ENCODE assay signal across 22 cellular contexts in the genomic region with DNA sequence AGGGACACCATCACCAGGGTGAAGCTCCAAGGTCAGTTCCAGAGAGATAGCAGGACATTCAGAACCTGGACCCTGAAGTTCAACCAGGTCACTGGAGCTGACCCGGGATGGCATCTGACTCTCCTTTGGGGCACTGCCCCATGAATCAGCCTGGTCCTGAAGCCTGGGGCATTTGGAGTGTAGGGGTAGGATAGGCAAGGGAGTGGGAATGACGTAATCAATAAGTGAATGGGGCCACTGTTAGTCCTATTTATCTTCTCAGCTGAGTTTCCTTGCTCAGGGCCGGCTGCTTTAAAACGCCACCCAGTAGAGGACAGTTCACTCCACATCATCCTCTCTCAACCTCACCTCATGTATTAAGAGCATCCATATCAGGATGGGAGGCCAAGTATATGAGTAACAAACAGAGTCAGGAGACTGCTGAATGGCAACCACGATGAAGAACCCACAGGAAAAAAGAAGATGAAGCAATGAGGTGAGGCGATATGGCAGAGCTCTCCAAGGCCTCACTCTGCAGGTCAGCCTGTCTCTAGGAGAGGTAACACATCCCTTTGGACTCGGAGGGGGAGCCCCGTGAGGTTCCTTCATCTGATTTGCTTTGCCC. TPM values are rescaled to one million over a fixed set of nuclear protein-coding genes. Genes with fewer than 3 reads are reported as not detected.
DNase-seq lines count a peak whose midpoint lies in the region; ATAC-seq and TF ChIP-seq lines count a peak whose summit lies in the region.
"Had no signal": no experiment of that assay in that cellular context is flagged by ENCODE, and none has a peak within 500 bp of the region (broad histone marks: within the 10 kb centered on the region; RNA-seq: fewer than 3 reads in every experiment).

No MANE protein-coding gene starts in this region.

- no peak for TF ChIP-seq CTCF in HL-60 (IDR thresholded peaks at IDR 0.05; ENCODE audit: insufficient read depth, low read length)

- H3K27ac ChIP-seq in HL-60 (replicated peaks), result peak overlapping the region; percentile 42
- H3K27ac ChIP-seq: C4-2B, SK-N-MC had no signal

- no peaks in the 10 kb centered on the region for H3K36me3 Mint-ChIP-seq in T-helper 1 cell treated with Interleukin-12 subunit alpha and Interleukin-12 subunit beta and Interleukin-4 antibody, amounts not matched to agents 30 μg/mL and 1 μg/mL, for 36 hours (ENCODE audit: low read depth)

- no peaks in the 10 kb centered on the region for H3K27me3 Mint-ChIP-seq in T-helper 1 cell treated with Interleukin-12 subunit alpha and Interleukin-12 subunit beta and Interleukin-4 antibody, amounts not matched to agents 30 μg/mL and 1 μg/mL, for 36 hours (ENCODE audit: low read depth)

- peak overlapping the region; percentile 26 for H3K27ac Mint-ChIP-seq in T-helper 1 cell treated with Interleukin-12 subunit alpha and Interleukin-12 subunit beta and Interleukin-4 antibody, amounts not matched to agents 30 μg/mL and 1 μg/mL, for 36 hours

- in situ Hi-C loops in SK-MEL-5 (cut with HindIII; ENCODE audit: low pct_unique_long_range_greater_than_20kb, low sequenced_read_pairs), result no loop called here

- H3K27me3 ChIP-seq in HL-60 (ENCODE audit: insufficient read depth, poor library complexity, severe bottlenecking), result no peaks in the 10 kb centered on the region

- no peak overlapping the region for H3K4me3 ChIP-seq in HL-60 (replicated peaks; ENCODE audit: insufficient read depth, low read length)
- H3K4me3 ChIP-seq: SK-N-MC had no signal

- H3K4me1 Mint-ChIP-seq in T-helper 1 cell treated with Interleukin-12 subunit alpha and Interleukin-12 subunit beta and Interleukin-4 antibody, amounts not matched to agents 30 μg/mL and 1 μg/mL, for 36 hours (ENCODE audit: low read depth), result peaks cover 50% of the 10 kb centered on the region

- H3K9me3 Mint-ChIP-seq in T-helper 1 cell treated with Interleukin-12 subunit alpha and Interleukin-12 subunit beta and Interleukin-4 antibody, amounts not matched to agents 30 μg/mL and 1 μg/mL, for 36 hours, result no peaks in the 10 kb centered on the region
- H3K9me3 Mint-ChIP-seq: HFFc6 had no signal

- no peak for ATAC-seq in GM18498 (IDR thresholded peaks at IDR 0.05; ENCODE audit: unreplicated experiment)
- ATAC-seq in HG02870 (IDR thresholded peaks at IDR 0.05; ENCODE audit: unreplicated experiment), result no peak

- no peak overlapping the region for H3K4me3 Mint-ChIP-seq in T-helper 1 cell treated with Interleukin-12 subunit alpha and Interleukin-12 subunit beta and Interleukin-4 antibody, amounts not matched to agents 30 μg/mL and 1 μg/mL, for 36 hours
- H3K4me3 Mint-ChIP-seq: HFFc6 had no signal

- DNase-seq in T-helper 1 cell, result no peak
- DNase-seq in HL-60 (ENCODE audit: low read depth in 1 of 2, low spot score in 1 of 2), result peak in 1 of 2 experiments; percentile 26
- peak; percentile 40 for DNase-seq in SK-MEL-5 (ENCODE audit: low read depth, low spot score)
- peak; percentile 30 for DNase-seq in iris pigment epithelial cell (ENCODE audit: low read depth)
- DNase-seq in NCI-H345 (lab: John Stamatoyannopoulos, UW), result no peak
- DNase-seq: 8988T; HFFc6; Karpas-422; NCI-H1048; NCI-H1694; NCI-H2107; NCI-H69; NK-92 treated with Interleukin-12 subunit alpha and Interleukin-12 subunit beta, amount 100 ng/mL, for 24 hours; OCI-M1; RPMI8226 had no signal

RNA-seq across cellular contexts. Expression of a gene that starts 1.8 kb away (rescaled TPM):
- total RNA-seq in SK-MEL-5 (2014; rRNA removed; shearing (Covaris generic)), result not detected in 2 replicates
- not detected in 2 replicates for polyA plus RNA-seq in SK-MEL-5 (2015; cell fraction: cytosol; rRNA removed)
- polyA plus RNA-seq in SK-MEL-5 (2015; cell fraction: nucleus; rRNA removed), result not detected in 2 replicates
- total RNA-seq: G401, H4 had no signal

Comparison
In these comparisons a context has a peak if more than half of its experiments do, and no peak if none do; other contexts are left out.
1. DNase-seq: peak in SK-MEL-5 (single experiment) and iris pigment epithelial cell (single experiment); none in T-helper 1 cell (0 of 5) and NCI-H345 (single experiment).